14 cellular contexts compared by ENCODE assay signal in genomic region chr1:197733324-197733723, GRCh38.
"Had no signal": no experiment of that assay in that cellular context is flagged by ENCODE, and none has a peak within 500 bp of the region (broad histone marks: within the 10 kb centered on the region; RNA-seq: fewer than 3 reads in every experiment).

No MANE protein-coding gene starts in this region.

- H3K4me3 Mint-ChIP-seq: activated CD4-positive, alpha-beta T cell treated with anti-CD3 and anti-CD28 coated beads, Interleukin-2, amount 10 ng/mL, durations not matched to agents 7 days and 5 days; activated naive CD8-positive, alpha-beta T cell treated with anti-CD3 and anti-CD28 coated beads, Interleukin-2, amount 10 ng/mL, durations not matched to agents 7 days and 5 days; naive thymus-derived CD8-positive, alpha-beta T cell; stimulated activated naive CD8-positive, alpha-beta T cell treated with anti-CD3 and anti-CD28 coated beads, Interleukin-15, amount 100 ng/mL, for 72 hours had no signal

- H3K4me1 ChIP-seq: testis had no signal

- H3K27me3 Mint-ChIP-seq: activated CD4-positive, alpha-beta T cell treated with anti-CD3 and anti-CD28 coated beads, Interleukin-2, amount 10 ng/mL, durations not matched to agents 7 days and 5 days; activated naive CD8-positive, alpha-beta T cell treated with anti-CD3 and anti-CD28 coated beads, Interleukin-2, amount 10 ng/mL, durations not matched to agents 7 days and 5 days; naive thymus-derived CD8-positive, alpha-beta T cell; stimulated activated naive CD8-positive, alpha-beta T cell treated with anti-CD3 and anti-CD28 coated beads, Interleukin-15, amount 100 ng/mL, for 72 hours had no signal

- H3K27ac Mint-ChIP-seq: activated CD4-positive, alpha-beta T cell treated with anti-CD3 and anti-CD28 coated beads, Interleukin-2, amount 10 ng/mL, durations not matched to agents 7 days and 5 days; activated naive CD8-positive, alpha-beta T cell treated with anti-CD3 and anti-CD28 coated beads, Interleukin-2, amount 10 ng/mL, durations not matched to agents 7 days and 5 days; naive thymus-derived CD8-positive, alpha-beta T cell; stimulated activated naive CD8-positive, alpha-beta T cell treated with anti-CD3 and anti-CD28 coated beads, Interleukin-15, amount 100 ng/mL, for 72 hours had no signal

- H3K27me3 ChIP-seq: hepatocyte, testis had no signal

- H3K4me2 ChIP-seq: hepatocyte had no signal

- DNase-seq: activated CD4-positive, alpha-beta T cell treated with anti-CD3 and anti-CD28 coated beads, Interleukin-2, amount 10 ng/mL, durations not matched to agents 7 days and 5 days; activated CD4-positive, CD25-positive, alpha-beta regulatory T cell; activated CD8-positive, alpha-beta memory T cell treated with anti-CD3 and anti-CD28 coated beads for 24 hours; activated naive CD8-positive, alpha-beta T cell treated with anti-CD3 and anti-CD28 coated beads, Interleukin-2, amount 10 ng/mL, durations not matched to agents 7 days and 5 days; dermis blood vessel endothelial cell; naive thymus-derived CD8-positive, alpha-beta T cell; psoas muscle; stimulated activated naive CD8-positive, alpha-beta T cell treated with anti-CD3 and anti-CD28 coated beads, Interleukin-15, amount 100 ng/mL, for 72 hours; SW 1271; testis had no signal

- H2AFZ ChIP-seq: hepatocyte had no signal

- ATAC-seq: left lobe of liver; naive thymus-derived CD8-positive, alpha-beta T cell; psoas muscle; sciatic nerve; stimulated activated naive CD8-positive, alpha-beta T cell treated with anti-CD3 and anti-CD28 coated beads, Interleukin-15, amount 100 ng/mL, for 72 hours had no signal

- H3K4me1 Mint-ChIP-seq: activated CD4-positive, alpha-beta T cell treated with anti-CD3 and anti-CD28 coated beads, Interleukin-2, amount 10 ng/mL, durations not matched to agents 7 days and 5 days; activated naive CD8-positive, alpha-beta T cell treated with anti-CD3 and anti-CD28 coated beads, Interleukin-2, amount 10 ng/mL, durations not matched to agents 7 days and 5 days had no signal

- H3K4me3 ChIP-seq: hepatocyte, psoas muscle, testis had no signal

- FAIRE-seq: keratinocyte had no signal

- H3K27ac ChIP-seq: hepatocyte, psoas muscle, testis had no signal

- H3K9me3 ChIP-seq: psoas muscle, testis had no signal
